25 cellular contexts compared by ENCODE assay signal in genomic region chr6:6497976-6498375, GRCh38.
"Had no signal": no experiment of that assay in that cellular context is flagged by ENCODE, and none has a peak within 500 bp of the region (broad histone marks: within the 10 kb centered on the region; RNA-seq: fewer than 3 reads in every experiment).

No MANE protein-coding gene starts in this region.

- H3K27me3 ChIP-seq: ascending aorta, brain microvascular endothelial cell, cardiac muscle cell, SJSA1 had no signal

- H3K27ac ChIP-seq: ascending aorta, brain microvascular endothelial cell, cardiac muscle cell, SJSA1 had no signal

- H3K9me3 Mint-ChIP-seq: activated naive CD4-positive, alpha-beta T cell treated with anti-CD3 and anti-CD28 coated beads, Interleukin-2, amount 50 U/mL, for 72 hours; activated naive CD8-positive, alpha-beta T cell treated with anti-CD3 and anti-CD28 coated beads, Interleukin-2, amount 50 U/mL, for 24 hours; activated T-cell treated with anti-CD3 and anti-CD28 coated beads, Interleukin-2, amount 50 U/mL, for 24 hours; activated T-helper 1 cell treated with anti-CD3 and anti-CD28 coated beads, Interleukin-12 subunit alpha, Interleukin-12 subunit beta, Interleukin-2, Interleukin-4 antibody, amounts not matched to agents 30 ng/mL and 10 ng/mL and 1 ng/mL, durations not matched to agents 14 hours and 24 hours and 36 hours; T-helper 2 cell treated with Interferon-gamma antibody and Interleukin-4, amounts not matched to agents 5 μg/mL and 100 μg/mL, for 36 hours had no signal

- H3K4me3 Mint-ChIP-seq: activated CD8-positive, alpha-beta memory T cell treated with anti-CD3 and anti-CD28 coated beads, Interleukin-2, amount 10 ng/mL, durations not matched to agents 7 days and 5 days; activated naive CD8-positive, alpha-beta T cell treated with anti-CD3 and anti-CD28 coated beads, Interleukin-2, amount 50 U/mL, for 24 hours; activated T-cell treated with anti-CD3 and anti-CD28 coated beads, Interleukin-2, amount 50 U/mL, for 24 hours; activated T-helper 1 cell treated with anti-CD3 and anti-CD28 coated beads, Interleukin-12 subunit alpha, Interleukin-12 subunit beta, Interleukin-2, Interleukin-4 antibody, amounts not matched to agents 30 ng/mL and 10 ng/mL and 1 ng/mL, durations not matched to agents 14 hours and 24 hours and 36 hours; T-helper 2 cell treated with Interferon-gamma antibody and Interleukin-4, amounts not matched to agents 5 μg/mL and 100 μg/mL, for 36 hours had no signal

- H3K4me3 ChIP-seq: ascending aorta, cardiac muscle cell, SJSA1 had no signal

- H3K27ac Mint-ChIP-seq: activated CD8-positive, alpha-beta memory T cell treated with anti-CD3 and anti-CD28 coated beads, Interleukin-2, amount 10 ng/mL, durations not matched to agents 7 days and 5 days; activated naive CD4-positive, alpha-beta T cell treated with anti-CD3 and anti-CD28 coated beads, Interleukin-2, amount 50 U/mL, for 72 hours; activated naive CD8-positive, alpha-beta T cell treated with anti-CD3 and anti-CD28 coated beads, Interleukin-2, amount 50 U/mL, for 24 hours; activated T-cell treated with anti-CD3 and anti-CD28 coated beads, Interleukin-2, amount 50 U/mL, for 24 hours; activated T-helper 1 cell treated with anti-CD3 and anti-CD28 coated beads, Interleukin-12 subunit alpha, Interleukin-12 subunit beta, Interleukin-2, Interleukin-4 antibody, amounts not matched to agents 30 ng/mL and 10 ng/mL and 1 ng/mL, durations not matched to agents 14 hours and 24 hours and 36 hours; T-helper 2 cell treated with Interferon-gamma antibody and Interleukin-4, amounts not matched to agents 5 μg/mL and 100 μg/mL, for 36 hours had no signal

- ATAC-seq: activated CD8-positive, alpha-beta memory T cell treated with anti-CD3 and anti-CD28 coated beads, Interleukin-2, amount 10 ng/mL, durations not matched to agents 7 days and 5 days; activated naive CD4-positive, alpha-beta T cell treated with anti-CD3 and anti-CD28 coated beads, Interleukin-2, amount 50 U/mL, for 72 hours; activated naive CD8-positive, alpha-beta T cell treated with anti-CD3 and anti-CD28 coated beads, Interleukin-2, amount 50 U/mL, for 24 hours; SK-N-SH treated with all-trans-retinoic acid at 6 μM for 48 hours had no signal

- H3K4me1 ChIP-seq: ascending aorta, SJSA1 had no signal

- H3K36me3 ChIP-seq: ascending aorta, brain microvascular endothelial cell, cardiac muscle cell, SJSA1 had no signal

- H3K36me3 Mint-ChIP-seq: activated CD8-positive, alpha-beta memory T cell treated with anti-CD3 and anti-CD28 coated beads, Interleukin-2, amount 10 ng/mL, durations not matched to agents 7 days and 5 days; activated naive CD4-positive, alpha-beta T cell treated with anti-CD3 and anti-CD28 coated beads, Interleukin-2, amount 50 U/mL, for 72 hours had no signal

- H3K9me3 ChIP-seq: ascending aorta, SJSA1 had no signal

- DNase-seq: activated CD4-positive, alpha-beta T cell treated with anti-CD3 and anti-CD28 coated beads for 48 hours; activated CD4-positive, alpha-beta T cell treated with anti-CD3 and anti-CD28 coated beads, Interleukin-2, amount 50 U/mL, for 48 hours; activated CD4-positive, CD25-positive, alpha-beta regulatory T cell treated with anti-CD3 and anti-CD28 coated beads, Interleukin-2, amount 50 U/mL, for 72 hours; activated CD8-positive, alpha-beta memory T cell treated with anti-CD3 and anti-CD28 coated beads, Interleukin-2, amount 10 ng/mL, durations not matched to agents 7 days and 5 days; activated effector memory CD4-positive, alpha-beta T cell treated with anti-CD3 and anti-CD28 coated beads, Interleukin-2, amount 50 U/mL, for 16 hours; activated naive CD4-positive, alpha-beta T cell treated with Interleukin-2 at 50 U/mL for 16 hours; activated naive CD8-positive, alpha-beta T cell treated with anti-CD3 and anti-CD28 coated beads, Interleukin-2, amount 50 U/mL, for 24 hours; activated T-cell treated with anti-CD3 and anti-CD28 coated beads, Interleukin-2, amount 50 U/mL, for 24 hours; amniotic stem cell; brain microvascular endothelial cell; NCI-H1048; NCI-H146; NCI-H187 treated with DMSO at 0.1 percent for 48 hours; NCI-H2081 treated with DMSO at 0.1 percent for 48 hours; NCI-H446; NCI-H524; SHP77; SW 1271 had no signal
